In the genomic region with DNA sequence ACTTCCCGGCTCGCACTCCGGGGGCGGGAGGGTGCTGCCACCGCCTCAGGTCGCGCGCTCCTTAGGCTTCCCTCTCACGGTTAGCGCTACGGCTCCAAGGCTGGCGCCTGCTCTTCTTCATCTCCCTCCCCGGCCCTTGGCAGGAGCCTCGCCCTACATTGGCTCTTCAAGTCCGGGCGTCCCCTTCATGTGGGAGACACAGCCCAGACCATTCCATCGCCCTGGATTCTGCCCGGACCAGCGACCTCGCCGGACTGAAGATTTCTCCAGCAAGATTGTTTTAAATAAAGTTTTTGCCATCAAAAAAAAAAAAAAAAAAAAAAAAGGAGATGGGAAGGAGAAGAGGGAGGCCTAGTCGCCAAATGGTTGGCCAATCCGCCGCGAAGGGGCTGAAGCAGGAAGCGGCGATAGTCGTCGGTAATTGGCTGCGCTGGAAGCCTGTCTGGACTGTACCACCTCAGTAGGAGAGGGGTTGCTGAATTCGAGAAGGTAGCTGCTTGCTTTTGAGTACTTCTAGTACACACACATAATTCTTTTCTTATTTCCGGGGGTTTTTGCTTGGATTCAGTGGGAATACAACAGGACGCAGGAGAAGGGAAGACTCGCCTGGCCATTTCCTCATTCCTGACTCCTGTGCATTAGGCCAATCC, we compare ENCODE assay signal across 1 cellular context.
TF ChIP-seq lines count a peak whose summit lies in the region.

No MANE protein-coding gene starts in this region.

TF ChIP-seq in HepG2, 621 proteins besides CTCF, POLR2A, EP300 and RAD21 (continued from another document and continues in another):
- TF ChIP-seq ZSCAN29 (CRISPR knock-in tag; conservative IDR thresholded peaks at IDR 0.05) (no peak), TCF7 (IDR thresholded peaks at IDR 0.05; ENCODE audit: low read depth) (no peak), DMAP1 (CRISPR knock-in tag; IDR thresholded peaks at IDR 0.05) (peak; percentile 74; the same call in 1 of the 2 replicates), ZNF225 (CRISPR knock-in tag; IDR thresholded peaks at IDR 0.05) (0 out of 2 replicates have a peak, but pooled peaks have one; percentile 58), PITX1 (CRISPR knock-in tag; IDR thresholded peaks at IDR 0.05) (peak; percentile 11), ZNF616 (CRISPR knock-in tag; IDR thresholded peaks at IDR 0.05; ENCODE audit: low read depth) (0 out of 2 replicates have a peak, but pooled peaks have one; percentile 26), ATF7 (IDR thresholded peaks at IDR 0.05) (peak; percentile 83), ATF7 (CRISPR knock-in tag; IDR thresholded peaks at IDR 0.05) (no peak), ZNF772 (CRISPR knock-in tag; IDR thresholded peaks at IDR 0.05) (peak; percentile 49), ATRX (CRISPR knock-in tag; IDR thresholded peaks at IDR 0.05; ENCODE audit: borderline replicate concordance) (no peak), KLF12 (CRISPR knock-in tag; IDR thresholded peaks at IDR 0.05; ENCODE audit: borderline replicate concordance) (peak; percentile 76), NAIF1 (CRISPR knock-in tag; IDR thresholded peaks at IDR 0.05; ENCODE audit: borderline replicate concordance) (0 out of 2 replicates have a peak, but pooled peaks have one; percentile 29), TEAD3 (CRISPR knock-in tag; optimal IDR thresholded peaks at IDR 0.05; ENCODE audit: borderline replicate concordance) (peak; percentile 75), GFI1 (CRISPR knock-in tag; IDR thresholded peaks at IDR 0.05; ENCODE audit: borderline replicate concordance) (0 out of 2 replicates have a peak, but pooled peaks have one; percentile 46), ZNF441 (CRISPR knock-in tag; IDR thresholded peaks at IDR 0.05; ENCODE audit: borderline replicate concordance) (no peak), ZNF235 (CRISPR knock-in tag; IDR thresholded peaks at IDR 0.05; ENCODE audit: borderline replicate concordance) (0 out of 2 replicates have a peak, but pooled peaks have one; percentile 7), ZNF768 (CRISPR knock-in tag; IDR thresholded peaks at IDR 0.05) (peak; percentile 45; the same call in 1 of the 2 replicates), XRCC5 (optimal IDR thresholded peaks at IDR 0.05; ENCODE audit: low read length) (peak; percentile 50), POLR2AphosphoS5 (IDR thresholded peaks at IDR 0.05; ENCODE audit: low read depth, low read length) (peak; percentile 65; the same call in 1 of the 2 replicates), ZBTB7A (CRISPR knock-in tag; IDR thresholded peaks at IDR 0.05) (no peak), TOPORS (CRISPR knock-in tag; IDR thresholded peaks at IDR 0.05) (peak; percentile 83; the same call in 1 of the 2 replicates), RXRA (CRISPR knock-in tag; IDR thresholded peaks at IDR 0.05) (0 out of 2 replicates have a peak, but pooled peaks have one; percentile 35), CHD2 (IDR thresholded peaks at IDR 0.05; ENCODE audit: low read depth, low read length) (0 out of 2 replicates have a peak, but pooled peaks have one; percentile 11), ZFP1 (CRISPR knock-in tag; IDR thresholded peaks at IDR 0.05) (no peak), HNF4A (CRISPR knock-in tag; IDR thresholded peaks at IDR 0.05) (peak; percentile 26; the same call in 1 of the 2 replicates), TP53 (CRISPR knock-in tag; conservative IDR thresholded peaks at IDR 0.05) (peak; percentile 75; the same call in 1 of the 2 replicates)
- TF ChIP-seq, protein P1, sequence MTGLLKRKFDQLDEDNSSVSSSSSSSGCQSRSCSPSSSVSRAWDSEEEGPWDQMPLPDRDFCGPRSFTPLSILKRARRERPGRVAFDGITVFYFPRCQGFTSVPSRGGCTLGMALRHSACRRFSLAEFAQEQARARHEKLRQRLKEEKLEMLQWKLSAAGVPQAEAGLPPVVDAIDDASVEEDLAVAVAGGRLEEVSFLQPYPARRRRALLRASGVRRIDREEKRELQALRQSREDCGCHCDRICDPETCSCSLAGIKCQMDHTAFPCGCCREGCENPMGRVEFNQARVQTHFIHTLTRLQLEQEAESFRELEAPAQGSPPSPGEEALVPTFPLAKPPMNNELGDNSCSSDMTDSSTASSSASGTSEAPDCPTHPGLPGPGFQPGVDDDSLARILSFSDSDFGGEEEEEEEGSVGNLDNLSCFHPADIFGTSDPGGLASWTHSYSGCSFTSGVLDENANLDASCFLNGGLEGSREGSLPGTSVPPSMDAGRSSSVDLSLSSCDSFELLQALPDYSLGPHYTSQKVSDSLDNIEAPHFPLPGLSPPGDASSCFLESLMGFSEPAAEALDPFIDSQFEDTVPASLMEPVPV (CRISPR knock-in tag; IDR thresholded peaks at IDR 0.05), result no peak
- TF ChIP-seq, protein P2, sequence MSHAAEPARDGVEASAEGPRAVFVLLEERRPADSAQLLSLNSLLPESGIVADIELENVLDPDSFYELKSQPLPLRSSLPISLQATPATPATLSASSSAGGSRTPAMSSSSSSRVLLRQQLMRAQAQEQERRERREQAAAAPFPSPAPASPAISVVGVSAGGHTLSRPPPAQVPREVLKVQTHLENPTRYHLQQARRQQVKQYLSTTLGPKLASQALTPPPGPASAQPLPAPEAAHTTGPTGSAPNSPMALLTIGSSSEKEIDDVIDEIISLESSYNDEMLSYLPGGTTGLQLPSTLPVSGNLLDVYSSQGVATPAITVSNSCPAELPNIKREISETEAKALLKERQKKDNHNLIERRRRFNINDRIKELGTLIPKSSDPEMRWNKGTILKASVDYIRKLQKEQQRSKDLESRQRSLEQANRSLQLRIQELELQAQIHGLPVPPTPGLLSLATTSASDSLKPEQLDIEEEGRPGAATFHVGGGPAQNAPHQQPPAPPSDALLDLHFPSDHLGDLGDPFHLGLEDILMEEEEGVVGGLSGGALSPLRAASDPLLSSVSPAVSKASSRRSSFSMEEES (CRISPR knock-in tag; IDR thresholded peaks at IDR 0.05), result no peak
- TF ChIP-seq, protein P3, sequence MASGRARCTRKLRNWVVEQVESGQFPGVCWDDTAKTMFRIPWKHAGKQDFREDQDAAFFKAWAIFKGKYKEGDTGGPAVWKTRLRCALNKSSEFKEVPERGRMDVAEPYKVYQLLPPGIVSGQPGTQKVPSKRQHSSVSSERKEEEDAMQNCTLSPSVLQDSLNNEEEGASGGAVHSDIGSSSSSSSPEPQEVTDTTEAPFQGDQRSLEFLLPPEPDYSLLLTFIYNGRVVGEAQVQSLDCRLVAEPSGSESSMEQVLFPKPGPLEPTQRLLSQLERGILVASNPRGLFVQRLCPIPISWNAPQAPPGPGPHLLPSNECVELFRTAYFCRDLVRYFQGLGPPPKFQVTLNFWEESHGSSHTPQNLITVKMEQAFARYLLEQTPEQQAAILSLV (CRISPR knock-in tag; IDR thresholded peaks at IDR 0.05; ENCODE audit: borderline replicate concordance), result no peak
- TF ChIP-seq, protein P4, sequence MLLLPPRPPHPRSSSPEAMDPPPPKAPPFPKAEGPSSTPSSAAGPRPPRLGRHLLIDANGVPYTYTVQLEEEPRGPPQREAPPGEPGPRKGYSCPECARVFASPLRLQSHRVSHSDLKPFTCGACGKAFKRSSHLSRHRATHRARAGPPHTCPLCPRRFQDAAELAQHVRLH (CRISPR knock-in tag; IDR thresholded peaks at IDR 0.05; ENCODE audit: borderline replicate concordance, low read depth), result no peak
- TF ChIP-seq, protein P5, sequence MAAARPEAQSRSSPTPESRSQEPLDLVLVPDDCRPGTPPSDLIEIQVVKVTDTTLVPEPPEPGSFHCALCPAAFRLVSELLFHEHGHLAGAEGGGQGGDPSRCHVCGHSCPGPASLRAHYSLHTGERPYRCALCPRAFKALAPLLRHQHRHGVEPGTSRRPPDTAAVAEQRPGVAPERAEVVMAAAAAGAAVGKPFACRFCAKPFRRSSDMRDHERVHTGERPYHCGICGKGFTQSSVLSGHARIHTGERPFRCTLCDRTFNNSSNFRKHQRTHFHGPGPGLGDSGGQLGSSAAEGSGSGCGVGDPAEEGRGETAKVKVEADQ (CRISPR knock-in tag; IDR thresholded peaks at IDR 0.05; ENCODE audit: borderline replicate concordance), result no peak
- TF ChIP-seq, protein P6, sequence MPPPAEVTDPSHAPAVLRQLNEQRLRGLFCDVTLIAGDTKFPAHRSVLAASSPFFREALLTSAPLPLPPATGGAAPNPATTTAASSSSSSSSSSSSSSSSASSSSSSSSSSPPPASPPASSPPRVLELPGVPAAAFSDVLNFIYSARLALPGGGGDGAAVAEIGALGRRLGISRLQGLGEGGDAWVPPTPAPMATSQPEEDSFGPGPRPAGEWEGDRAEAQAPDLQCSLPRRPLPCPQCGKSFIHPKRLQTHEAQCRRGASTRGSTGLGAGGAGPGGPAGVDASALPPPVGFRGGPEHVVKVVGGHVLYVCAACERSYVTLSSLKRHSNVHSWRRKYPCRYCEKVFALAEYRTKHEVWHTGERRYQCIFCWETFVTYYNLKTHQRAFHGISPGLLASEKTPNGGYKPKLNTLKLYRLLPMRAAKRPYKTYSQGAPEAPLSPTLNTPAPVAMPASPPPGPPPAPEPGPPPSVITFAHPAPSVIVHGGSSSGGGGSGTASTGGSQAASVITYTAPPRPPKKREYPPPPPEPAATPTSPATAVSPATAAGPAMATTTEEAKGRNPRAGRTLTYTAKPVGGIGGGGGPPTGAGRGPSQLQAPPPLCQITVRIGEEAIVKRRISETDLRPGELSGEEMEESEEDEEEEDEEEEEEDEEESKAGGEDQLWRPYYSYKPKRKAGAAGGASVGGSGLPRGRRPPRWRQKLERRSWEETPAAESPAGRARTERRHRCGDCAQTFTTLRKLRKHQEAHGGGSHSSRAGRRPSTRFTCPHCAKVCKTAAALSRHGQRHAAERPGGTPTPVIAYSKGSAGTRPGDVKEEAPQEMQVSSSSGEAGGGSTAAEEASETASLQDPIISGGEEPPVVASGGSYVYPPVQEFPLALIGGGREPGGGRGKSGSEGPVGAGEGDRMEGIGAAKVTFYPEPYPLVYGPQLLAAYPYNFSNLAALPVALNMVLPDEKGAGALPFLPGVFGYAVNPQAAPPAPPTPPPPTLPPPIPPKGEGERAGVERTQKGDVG (CRISPR knock-in tag; IDR thresholded peaks at IDR 0.05; ENCODE audit: borderline replicate concordance), result peak; percentile 42; the same call in 1 of the 2 replicates
- TF ChIP-seq, protein P7, sequence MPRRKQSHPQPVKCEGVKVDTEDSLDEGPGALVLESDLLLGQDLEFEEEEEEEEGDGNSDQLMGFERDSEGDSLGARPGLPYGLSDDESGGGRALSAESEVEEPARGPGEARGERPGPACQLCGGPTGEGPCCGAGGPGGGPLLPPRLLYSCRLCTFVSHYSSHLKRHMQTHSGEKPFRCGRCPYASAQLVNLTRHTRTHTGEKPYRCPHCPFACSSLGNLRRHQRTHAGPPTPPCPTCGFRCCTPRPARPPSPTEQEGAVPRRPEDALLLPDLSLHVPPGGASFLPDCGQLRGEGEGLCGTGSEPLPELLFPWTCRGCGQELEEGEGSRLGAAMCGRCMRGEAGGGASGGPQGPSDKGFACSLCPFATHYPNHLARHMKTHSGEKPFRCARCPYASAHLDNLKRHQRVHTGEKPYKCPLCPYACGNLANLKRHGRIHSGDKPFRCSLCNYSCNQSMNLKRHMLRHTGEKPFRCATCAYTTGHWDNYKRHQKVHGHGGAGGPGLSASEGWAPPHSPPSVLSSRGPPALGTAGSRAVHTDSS (CRISPR knock-in tag; conservative IDR thresholded peaks at IDR 0.05), result no peak
- TF ChIP-seq, protein P8, sequence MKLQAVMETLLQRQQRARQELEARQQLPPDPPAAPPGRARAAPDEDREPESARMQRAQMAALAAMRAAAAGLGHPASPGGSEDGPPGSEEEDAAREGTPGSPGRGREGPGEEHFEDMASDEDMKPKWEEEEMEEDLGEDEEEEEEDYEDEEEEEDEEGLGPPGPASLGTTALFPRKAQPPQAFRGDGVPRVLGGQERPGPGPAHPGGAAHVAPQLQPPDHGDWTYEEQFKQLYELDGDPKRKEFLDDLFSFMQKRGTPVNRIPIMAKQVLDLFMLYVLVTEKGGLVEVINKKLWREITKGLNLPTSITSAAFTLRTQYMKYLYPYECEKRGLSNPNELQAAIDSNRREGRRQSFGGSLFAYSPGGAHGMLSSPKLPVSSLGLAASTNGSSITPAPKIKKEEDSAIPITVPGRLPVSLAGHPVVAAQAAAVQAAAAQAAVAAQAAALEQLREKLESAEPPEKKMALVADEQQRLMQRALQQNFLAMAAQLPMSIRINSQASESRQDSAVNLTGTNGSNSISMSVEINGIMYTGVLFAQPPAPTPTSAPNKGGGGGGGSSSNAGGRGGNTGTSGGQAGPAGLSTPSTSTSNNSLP (IDR thresholded peaks at IDR 0.05; ENCODE audit: low read depth, low read length), result peak; percentile 77
- TF ChIP-seq, protein P9, sequence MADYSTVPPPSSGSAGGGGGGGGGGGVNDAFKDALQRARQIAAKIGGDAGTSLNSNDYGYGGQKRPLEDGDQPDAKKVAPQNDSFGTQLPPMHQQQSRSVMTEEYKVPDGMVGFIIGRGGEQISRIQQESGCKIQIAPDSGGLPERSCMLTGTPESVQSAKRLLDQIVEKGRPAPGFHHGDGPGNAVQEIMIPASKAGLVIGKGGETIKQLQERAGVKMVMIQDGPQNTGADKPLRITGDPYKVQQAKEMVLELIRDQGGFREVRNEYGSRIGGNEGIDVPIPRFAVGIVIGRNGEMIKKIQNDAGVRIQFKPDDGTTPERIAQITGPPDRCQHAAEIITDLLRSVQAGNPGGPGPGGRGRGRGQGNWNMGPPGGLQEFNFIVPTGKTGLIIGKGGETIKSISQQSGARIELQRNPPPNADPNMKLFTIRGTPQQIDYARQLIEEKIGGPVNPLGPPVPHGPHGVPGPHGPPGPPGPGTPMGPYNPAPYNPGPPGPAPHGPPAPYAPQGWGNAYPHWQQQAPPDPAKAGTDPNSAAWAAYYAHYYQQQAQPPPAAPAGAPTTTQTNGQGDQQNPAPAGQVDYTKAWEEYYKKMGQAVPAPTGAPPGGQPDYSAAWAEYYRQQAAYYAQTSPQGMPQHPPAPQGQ (CRISPR knock-in tag; IDR thresholded peaks at IDR 0.05; ENCODE audit: borderline replicate concordance), result no peak
